In genomic region chr5:83752700-83753099, GRCh38 we compare ENCODE assay signal across 21 cellular contexts. TPM values are rescaled to one million over a fixed set of nuclear protein-coding genes. Genes with fewer than 3 reads are reported as not detected.
DNase-seq lines count a peak whose midpoint lies in the region; ATAC-seq, FAIRE-seq and TF ChIP-seq lines count a peak whose summit lies in the region.
"Had no signal": no experiment of that assay in that cellular context is flagged by ENCODE, and none has a peak within 500 bp of the region (broad histone marks: within the 10 kb centered on the region; RNA-seq: fewer than 3 reads in every experiment).

No MANE protein-coding gene starts in this region.

- no peak for FAIRE-seq in GM12878 (lab: Jason Lieb, UNC)
- FAIRE-seq: D721Med, GM12891, GM19239, H54 had no signal

- DNase-seq in EL (peak; percentile 7), GM12878 (ENCODE audit: low read depth, low spot score) (no peak), NCI-H2171 (lab: John Stamatoyannopoulos, UW) (no peak), SW 1271 (lab: John Stamatoyannopoulos, UW) (no peak)
- DNase-seq: BE2C; C1 segment of cervical spinal cord; CD4-positive, CD25-positive, alpha-beta regulatory T cell; CD8-positive, alpha-beta memory T cell; COR-L47; GF-D8; HCEC 1CT; HFFc6 had no signal

- SMC1A ChIA-PET in GM12878 (lab: Charles Lee; ENCODE audit: uncharacterized antibody, unreplicated experiment) = no interaction called here

- H3K4me3 ChIP-seq in GM12878 = no peak overlapping the region
- H3K4me3 ChIP-seq: GM23338 had no signal

- no peak overlapping the region for H3K9ac ChIP-seq in GM12878 (ENCODE audit: control insufficient read depth, insufficient read depth, low read length)
- H3K9ac ChIP-seq: KMS-11 had no signal

- in situ Hi-C loops in GM12878 (cut with MboI) = no loop called here

- no peak overlapping the region for H3K27ac ChIP-seq in GM12878 (ENCODE audit: control insufficient read depth, insufficient read depth)
- H3K27ac ChIP-seq: KMS-11 had no signal

- TF ChIP-seq POLR2A in GM12878 (IDR thresholded peaks at IDR 0.05; ENCODE audit: low read depth, low read length) = no peak

- CTCF ChIA-PET in GM12878 (lab: Yijun Ruan, JAX) = no interaction called here

- no peak overlapping the region for H2AFZ ChIP-seq in GM12878 (ENCODE audit: control insufficient read depth, low read depth, low read length)
- H2AFZ ChIP-seq: GM23338 had no signal

- no peaks in the 10 kb centered on the region for H3K79me2 ChIP-seq in GM12878 (ENCODE audit: control insufficient read depth, insufficient read depth, low read length)

- no TSS peak for BruUV-seq in GM12878 (replicated peaks; lab: Mats Ljungman, UMichigan)

- RAD21 ChIA-PET in GM12878 (lab: Charles Lee; ENCODE audit: unreplicated experiment) = no interaction called here

- H3K36me3 ChIP-seq in GM12878 (ENCODE audit: control insufficient read depth in 2 of 2, insufficient read depth in 2 of 2, low read length in 1 of 2) = no peaks in the 10 kb centered on the region
- H3K36me3 ChIP-seq: BE2C had no signal

- H3K4me2 ChIP-seq in GM12878 (ENCODE audit: control insufficient read depth, insufficient read depth) = no peak overlapping the region
- H3K4me2 ChIP-seq: GM23338, KMS-11 had no signal

- no peak for TF ChIP-seq RAD21 in GM12878 (IDR thresholded peaks at IDR 0.05; ENCODE audit: insufficient read depth, low read depth, low read length)

- H4K20me1 ChIP-seq in GM12878 (ENCODE audit: control insufficient read depth, insufficient read depth) = no peaks in the 10 kb centered on the region

- POLR2A ChIA-PET in GM12878 (lab: Charles Lee) = no interaction called here

- ATAC-seq in HG03565 (IDR thresholded peaks at IDR 0.05; ENCODE audit: unreplicated experiment) = peak; percentile 65
- ATAC-seq in GM12878 = peak; percentile 20; the same call in 1 of the 3 replicates
- ATAC-seq in HG02970 (IDR thresholded peaks at IDR 0.05; ENCODE audit: low FRiP score, unreplicated experiment) = no peak
- ATAC-seq: GM23338 had no signal

- no peak for TF ChIP-seq EP300 in GM12878 (IDR thresholded peaks at IDR 0.05; ENCODE audit: borderline replicate concordance in 1 of 2, control insufficient read depth in 1 of 2, low read depth in 2 of 2, low read length in 2 of 2)

- intact Hi-C loops in GM12878 (cut with micrococcal nuclease; ENCODE audit: unreplicated experiment) = no loop called here

- TF ChIP-seq CTCF in GM12878 (IDR thresholded peaks at IDR 0.05 in 2 of 3, conservative IDR thresholded peaks at IDR 0.05 in 1 of 3; ENCODE audit: control insufficient read depth in 2 of 3, extremely low read depth in 1 of 3, insufficient read depth in 1 of 3, low read depth in 3 of 3, low read length in 3 of 3) = no peak

- no peaks in the 10 kb centered on the region for H3K27me3 ChIP-seq in GM12878 (replicated peaks in 1 of 2; ENCODE audit: control insufficient read depth in 2 of 2, insufficient read depth in 2 of 2, low read length in 1 of 2)
- H3K27me3 ChIP-seq: BE2C had no signal

- 6% methylated on average over 1 of the region's 1 CpG for WGBS in GM12878 (ENCODE audit: insufficient coverage, insufficient replicate concordance, low lambda C conversion rate, missing lambda C conversion rate)

- H3K4me1 ChIP-seq in GM12878 (ENCODE audit: control insufficient read depth, insufficient read depth, low read length) = no peaks in the 10 kb centered on the region
- H3K4me1 ChIP-seq: BE2C had no signal

- no peaks in the 10 kb centered on the region for H3K9me3 ChIP-seq in GM12878 (replicated peaks; ENCODE audit: control insufficient read depth, insufficient read depth, low read length)
- H3K9me3 ChIP-seq: BE2C had no signal

TF ChIP-seq in GM12878, 131 proteins besides CTCF, POLR2A, EP300 and RAD21:
- TF ChIP-seq RUNX3 (IDR thresholded peaks at IDR 0.05; ENCODE audit: low read length) (peak; percentile 67; the same call in 1 of the 2 replicates), PBX3 (IDR thresholded peaks at IDR 0.05; ENCODE audit: insufficient replicate concordance, low read depth, low read length) (no peak), ZBTB33 (IDR thresholded peaks at IDR 0.05) (no peak), JUNB (IDR thresholded peaks at IDR 0.05) (0 out of 2 replicates have a peak, but pooled peaks have one; percentile 20), PAX5 (IDR thresholded peaks at IDR 0.05; ENCODE audit: borderline replicate concordance, low read depth, low read length) (no peak)

RNA-seq across cellular contexts. Expression of gene HAPLN1, which starts 32.0 kb away (rescaled TPM):
- total RNA-seq in GM12878 (2013; cell fraction: nucleolus; rRNA removed) = not detected in 2 replicates
- total RNA-seq in GM12878 (2014; rRNA removed) (0.17 and 0.44 TPM in 2 replicates), GM12878 (2014; rRNA removed; fragmentation: Illumina TruSeq; extraction: Trizol) (0.18 and 0.32 TPM in 2 replicates), GM12878 (2021) (0.10 and 0.27 TPM in 2 replicates)
- not detected for polyA plus RNA-seq in GM12878 (2011; ENCODE audit: low read depth)
- polyA plus RNA-seq in GM12878 (2011; rRNA removed) (not detected in 2 replicates), GM12878 (2014; fragmentation: Illumina TruSeq; extraction: Trizol) (0.19 TPM in 1 of 2 replicates, not detected in the other), GM12878 (2014; fragmentation: Nextera tagmentation; extraction: Ambion mirVana) (under 1 TPM; 0.16 to 0.20 TPM), GM12878 (2014; rRNA removed) (0.05 and 0.06 TPM in 2 replicates), GM12878 (2016; fragmentation: Nextera tagmentation; extraction: Ambion mirVana) (under 1 TPM in 1 of 2 experiments, not detected in 1; 0.21 TPM)
- polyA plus RNA-seq in GM12878 (2011; cell fraction: cytosol; rRNA removed) = not detected in 2 replicates
- polyA plus RNA-seq in GM12878 (2011; cell fraction: nucleus; rRNA removed) = not detected in 2 replicates
- not detected in 2 replicates for polyA plus RNA-seq in GM12878 (2012)
- not detected in 2 replicates for polyA minus RNA-seq in GM12878 (2011; rRNA and poly(A)+ RNA removed)
- polyA minus RNA-seq in GM12878 (2011; cell fraction: cytosol; rRNA and poly(A)+ RNA removed) = not detected in 2 replicates
- polyA minus RNA-seq in GM12878 (2011; cell fraction: nucleus; rRNA and poly(A)+ RNA removed) = not detected in 2 replicates
- total RNA-seq: CD4-positive, CD25-positive, alpha-beta regulatory T cell; CD8-positive, alpha-beta memory T cell; HT-29 had no signal
- polyA plus RNA-seq: CD4-positive, CD25-positive, alpha-beta regulatory T cell; CD8-positive, alpha-beta memory T cell had no signal
